8 cellular contexts compared by ENCODE assay signal in the genomic region with DNA sequence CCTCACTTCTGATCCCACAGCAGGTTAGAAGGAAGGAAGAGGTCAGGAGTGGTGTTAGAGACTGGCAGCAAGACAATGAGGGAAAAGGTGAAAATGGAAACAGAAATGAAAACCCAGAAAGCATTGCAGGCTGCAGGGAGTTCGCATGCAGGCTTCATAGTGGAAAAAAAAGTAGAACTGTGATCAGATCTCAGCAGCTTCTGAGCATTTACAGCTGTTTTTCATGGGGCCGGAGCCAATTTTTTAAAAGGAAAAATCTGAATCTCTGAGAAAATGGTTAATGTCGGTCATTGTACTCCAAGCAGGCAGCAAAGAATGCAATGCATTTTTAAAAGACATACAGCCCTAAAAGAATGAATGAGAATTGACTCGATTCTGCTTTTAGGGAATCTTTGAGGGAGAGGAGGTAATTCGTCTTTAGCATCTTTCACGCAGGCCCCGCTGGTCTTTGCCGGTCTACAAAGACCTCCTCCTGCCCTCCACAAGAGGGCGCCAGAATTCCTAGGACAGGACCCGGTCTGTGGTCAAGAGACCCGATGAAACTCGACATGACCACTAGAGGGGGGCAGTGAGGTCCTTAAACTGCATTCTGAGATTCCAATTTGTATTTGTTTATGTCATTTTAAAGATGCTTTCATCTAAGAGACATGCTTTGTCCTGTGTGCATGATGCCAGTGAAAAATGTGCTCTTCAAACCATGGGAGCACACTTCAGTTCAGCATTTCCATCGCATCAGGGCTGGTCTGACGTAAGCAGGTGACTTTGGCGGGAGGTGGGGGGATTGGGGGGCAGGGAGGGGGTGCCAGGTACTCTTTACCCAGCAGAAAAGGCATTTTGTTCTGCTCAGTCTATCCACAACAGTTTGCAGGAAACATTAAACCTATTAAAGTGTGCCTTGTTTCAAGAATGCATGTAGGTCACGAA. TPM values are rescaled to one million over a fixed set of nuclear protein-coding genes. Genes with fewer than 3 reads are reported as not detected.
DNase-seq lines count a peak whose midpoint lies in the region; ATAC-seq and TF ChIP-seq lines count a peak whose summit lies in the region.

No MANE protein-coding gene starts in this region.

- intact Hi-C loops in heart right ventricle (cut with DNase I) = loop anchor here (1.0 to 10.0 kb wide), 18 partner anchors 90 to 443 kb away; partner anchors contain the start of gene PIP5K1B (in 4 of the 10)

- H3K4me3 ChIP-seq in adipocyte (ENCODE audit: low read length) (no peak overlapping the region), heart right ventricle (peak overlapping the region in 1 of 10 donors; percentile 10)

- H3K27me3 ChIP-seq in adipocyte (replicated peaks; ENCODE audit: control insufficient read depth, insufficient read depth, low read length) = no peaks in the 10 kb centered on the region
- H3K27me3 ChIP-seq in heart right ventricle = no peaks in the 10 kb centered on the region

- H3K27ac ChIP-seq in heart right ventricle = peak overlapping the region in 1 of 10 donors; percentile 39

- H3K9me3 ChIP-seq in adipocyte (ENCODE audit: control insufficient read depth, low read length) = no peaks in the 10 kb centered on the region
- peaks cover 0 to 15% (median 0%) of the 10 kb centered on the region in 11 donors for H3K9me3 ChIP-seq in heart right ventricle

- ATAC-seq in HG02678 (IDR thresholded peaks at IDR 0.05; ENCODE audit: unreplicated experiment) (peak; percentile 92), heart right ventricle (peak; percentile 94 to 98 (median 97)), GM21825 (IDR thresholded peaks at IDR 0.05; ENCODE audit: unreplicated experiment) (no peak)

- TF ChIP-seq CTCF in GM12873 (IDR thresholded peaks at IDR 0.05; ENCODE audit: insufficient read depth, low read depth, low read length, missing control alignments) (peak; percentile 98), heart right ventricle (IDR thresholded peaks at IDR 0.05) (peak; percentile 95 to 100 (median 99))

- DNase-seq in NCI-H128 (lab: John Stamatoyannopoulos, UW; ENCODE audit: unreplicated experiment) (peak; percentile 78), SW480 (ENCODE audit: low spot score) (peak; percentile 83), adipocyte (ENCODE audit: low read depth) (peak; percentile 93), heart right ventricle (peak; percentile 68 to 89), renal cortical epithelial cell (ENCODE audit: low read depth) (peak; percentile 75)

- H3K4me1 ChIP-seq in adipocyte (ENCODE audit: control insufficient read depth, insufficient read depth, low read length) (peaks cover 6% of the 10 kb centered on the region), heart right ventricle (no peaks in the 10 kb centered on the region)

- 25 to 31% methylated on average over 16 of the region's 16 CpGs for WGBS in heart right ventricle, 2 donors

- H3K9ac ChIP-seq in adipocyte (ENCODE audit: low read length) = no peak overlapping the region

- H3K36me3 ChIP-seq in adipocyte (ENCODE audit: control insufficient read depth, insufficient read depth, low read length, severe bottlenecking) (no peaks in the 10 kb centered on the region), heart right ventricle (no peaks in the 10 kb centered on the region)

RNA-seq across cellular contexts. Expression of gene TMEM252, which starts 43.7 kb away (rescaled TPM):
- total RNA-seq in heart right ventricle (under 1 TPM in 1 of 10 donors, not detected in 9; 0.51 TPM), renal cortical epithelial cell (0.20 TPM in 1 of 2 replicates, not detected in the other)
- under 1 TPM in 1 of 2 donors, not detected in 1; 0.03 TPM for polyA plus RNA-seq in heart right ventricle
